ENCODE assay signal across 8 cellular contexts in the genomic region with DNA sequence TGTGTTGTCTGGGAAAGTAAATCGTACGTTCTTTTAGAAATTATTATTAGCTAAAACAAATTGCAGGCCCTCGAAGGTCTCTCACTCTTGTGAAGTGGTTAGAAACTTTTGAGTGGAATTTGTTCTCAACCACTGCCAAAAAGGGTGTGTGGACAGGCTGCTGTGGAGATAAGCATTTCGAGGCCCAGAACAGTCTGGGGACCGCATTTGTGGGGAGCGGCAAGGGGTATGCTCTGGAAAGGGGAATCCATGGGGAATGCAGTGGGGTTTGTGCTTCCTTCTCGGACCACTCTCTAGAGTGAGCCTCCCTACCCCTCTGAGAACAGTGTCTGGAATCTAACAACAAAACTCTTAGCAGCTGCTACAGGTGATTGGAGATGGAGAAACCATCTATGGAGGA. TPM values are rescaled to one million over a fixed set of nuclear protein-coding genes. Genes with fewer than 3 reads are reported as not detected.
DNase-seq lines count a peak whose midpoint lies in the region; ATAC-seq and TF ChIP-seq lines count a peak whose summit lies in the region.

No MANE protein-coding gene starts in this region.

- DNase-seq in HFF-Myc (ENCODE audit: extremely low read depth, low read depth) (no peak), iPS DF 6.9 (ENCODE audit: low read depth, low spot score) (no peak), skeletal muscle cell (ENCODE audit: low read depth) (no peak), NOMO-1 (lab: John Stamatoyannopoulos, UW; ENCODE audit: unreplicated experiment in 2 of 2) (no peak), SK-N-DZ (ENCODE audit: low spot score) (no peak)

- no peak for TF ChIP-seq CTCF in HFF-Myc (IDR thresholded peaks at IDR 0.05; ENCODE audit: low read depth, low read length, missing control alignments)

- no peak overlapping the region for H3K27ac Mint-ChIP-seq in activated T-helper 17 cell treated with anti-CD3 and anti-CD28 coated beads, Interleukin-2, amount 50 U/mL, for 72 hours

- no peak for ATAC-seq in activated T-helper 17 cell treated with anti-CD3 and anti-CD28 coated beads, Interleukin-2, amount 50 U/mL, for 72 hours (replicated peaks)
- ATAC-seq in HG03196 (IDR thresholded peaks at IDR 0.05; ENCODE audit: unreplicated experiment), result no peak
- ATAC-seq in GM18861 (IDR thresholded peaks at IDR 0.05; ENCODE audit: unreplicated experiment), result no peak

- no peaks in the 10 kb centered on the region for H3K36me3 Mint-ChIP-seq in activated T-helper 17 cell treated with anti-CD3 and anti-CD28 coated beads, Interleukin-2, amount 50 U/mL, for 72 hours (ENCODE audit: low read depth)

- peak overlapping the region; percentile 74 for H3K4me3 ChIP-seq in HFF-Myc (replicated peaks; ENCODE audit: low read depth, low read length)
- peak overlapping the region; percentile 15; the same call in 1 of the 2 replicates for H3K4me3 ChIP-seq in iPS DF 6.9 (ENCODE audit: low read length)
- H3K4me3 ChIP-seq in skeletal muscle cell (ENCODE audit: low read depth, low read length), result peak overlapping the region; percentile 72

- no peak overlapping the region for H3K27ac ChIP-seq in iPS DF 6.9 (ENCODE audit: low read length)

- peaks cover 20% of the 10 kb centered on the region; the same call in 1 of the 2 replicates for H3K27me3 ChIP-seq in iPS DF 6.9 (ENCODE audit: control insufficient read depth, insufficient read depth, low read length)

- peaks cover 9% of the 10 kb centered on the region for H3K4me1 Mint-ChIP-seq in activated T-helper 17 cell treated with anti-CD3 and anti-CD28 coated beads, Interleukin-2, amount 50 U/mL, for 72 hours

- H3K36me3 ChIP-seq in iPS DF 6.9 (ENCODE audit: control insufficient read depth, insufficient read depth, low read length), result no peaks in the 10 kb centered on the region

- H3K4me1 ChIP-seq in iPS DF 6.9 (ENCODE audit: control insufficient read depth, insufficient read depth, low read length), result peaks cover 8% of the 10 kb centered on the region

- H3K9me3 Mint-ChIP-seq in activated T-helper 17 cell treated with anti-CD3 and anti-CD28 coated beads, Interleukin-2, amount 50 U/mL, for 72 hours, result no peaks in the 10 kb centered on the region

- H3K27me3 Mint-ChIP-seq in activated T-helper 17 cell treated with anti-CD3 and anti-CD28 coated beads, Interleukin-2, amount 50 U/mL, for 72 hours, result peaks cover 60% of the 10 kb centered on the region

- no peaks in the 10 kb centered on the region for H3K9me3 ChIP-seq in iPS DF 6.9 (ENCODE audit: control insufficient read depth, insufficient read depth, low read length)

- no CpG with 5 or more reads among the region's 7 CpGs for WGBS in iPS DF 6.9 (ENCODE audit: insufficient coverage, insufficient read length)

- peak overlapping the region; percentile 83 for H3K4me3 Mint-ChIP-seq in activated T-helper 17 cell treated with anti-CD3 and anti-CD28 coated beads, Interleukin-2, amount 50 U/mL, for 72 hours

RNA-seq across cellular contexts. Expression of gene NRP2, which starts 1.7 kb away (rescaled TPM):
- total RNA-seq in activated T-helper 17 cell treated with anti-CD3 and anti-CD28 coated beads, Interleukin-2, amount 50 U/mL, for 72 hours, result 1 to 10 TPM in 1 of 2 donors, under 1 TPM in 1; 0.91 to 2.2 TPM
- polyA plus RNA-seq in SK-N-DZ (2014; cell fraction: cytosol; rRNA removed), result 47.9 and 51.4 TPM in 2 replicates
- 28.9 and 30.8 TPM in 2 replicates for polyA plus RNA-seq in SK-N-DZ (2014; cell fraction: nucleus; rRNA removed)

Comparison
In these comparisons a context has a peak if more than half of its experiments do, and no peak if none do; other contexts are left out.
1. H3K4me3 ChIP-seq: peak in every context shown above with its lines; median percentile 74 in HFF-Myc; 72 in skeletal muscle cell; 15 in iPS DF 6.9.